ENCODE assay signal across 9 cellular contexts in the genomic region with DNA sequence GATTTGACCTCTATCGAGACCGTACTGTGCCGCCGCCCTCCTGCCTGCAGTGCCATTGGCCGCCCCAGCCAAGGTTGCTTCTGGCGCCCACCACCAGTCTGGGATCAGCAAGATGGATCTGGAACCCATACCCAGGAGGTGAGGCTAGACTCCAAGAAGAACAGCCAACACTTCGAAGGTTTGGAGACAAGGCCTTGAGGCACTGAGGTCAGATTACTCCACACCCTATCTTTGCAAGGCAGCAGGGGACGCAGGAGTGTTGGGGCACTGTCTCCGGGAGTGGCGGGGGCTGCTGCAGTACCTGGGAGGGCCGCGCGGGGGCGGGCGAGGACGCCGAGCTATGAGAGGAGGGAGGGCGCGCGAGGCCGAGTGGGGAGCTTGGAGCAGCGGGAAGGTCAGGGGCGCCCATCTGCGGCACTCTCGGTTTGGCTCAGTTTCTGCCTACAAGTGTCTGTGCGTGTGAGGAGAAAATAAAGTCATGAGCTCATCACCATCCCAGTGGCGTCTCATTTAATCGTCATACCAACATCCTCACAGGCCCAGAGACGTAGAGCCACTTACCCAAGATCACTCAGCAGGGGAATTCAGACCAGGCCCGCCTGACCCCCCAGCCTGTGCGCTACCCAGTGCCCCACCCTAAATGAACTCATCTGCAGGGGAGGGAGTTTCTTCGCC. TPM values are rescaled to one million over a fixed set of nuclear protein-coding genes. Genes with fewer than 3 reads are reported as not detected.
DNase-seq lines count a peak whose midpoint lies in the region; ATAC-seq and TF ChIP-seq lines count a peak whose summit lies in the region.
"Had no signal": no experiment of that assay in that cellular context is flagged by ENCODE, and none has a peak within 500 bp of the region (broad histone marks: within the 10 kb centered on the region; RNA-seq: fewer than 3 reads in every experiment).

No MANE protein-coding gene starts in this region.

- H3K4me3 ChIP-seq in OCI-LY7 (ENCODE audit: low read depth, low read length, poor library complexity, severe bottlenecking) (no peak overlapping the region), esophagus squamous epithelium (peak overlapping the region in 1 of 4 donors; percentile 30), neural cell (ENCODE audit: low read length) (no peak overlapping the region)
- H3K4me3 ChIP-seq: skin epidermis had no signal

- intact Hi-C loops in OCI-LY7 (cut with micrococcal nuclease; ENCODE audit: unreplicated experiment) (no loop called here), esophagus squamous epithelium (cut with DNase I) (no loop called here)

- H3K27me3 ChIP-seq in esophagus squamous epithelium (peaks cover 0 to 6% (median 0%) of the 10 kb centered on the region in 4 donors), neural cell (ENCODE audit: insufficient read depth, low read depth, low read length) (no peaks in the 10 kb centered on the region)

- H3K9me2 ChIP-seq in OCI-LY7 (ENCODE audit: insufficient read depth, low read length) (no peaks in the 10 kb centered on the region), neural cell (ENCODE audit: insufficient read depth, low read length) (no peaks in the 10 kb centered on the region)

- H3K9ac ChIP-seq in neural cell (ENCODE audit: low read length) = no peak overlapping the region

- no peak for TF ChIP-seq EP300 in neural cell (conservative IDR thresholded peaks at IDR 0.05; ENCODE audit: poor library complexity, severe bottlenecking)

- BruUV-seq in OCI-LY7 (replicated peaks; lab: Mats Ljungman, UMichigan) = no TSS peak

- POLR2A ChIA-PET in OCI-LY7 (lab: Charles Lee) = interaction anchor here (1.4 to 1.5 kb wide), 2 partner anchors 25 to 27 kb away, joined by 3 to 4 read pairs; no protein-coding TSS in a partner anchor

- H3K36me3 ChIP-seq in OCI-LY7 (ENCODE audit: insufficient read depth, low read length) (no peaks in the 10 kb centered on the region), esophagus squamous epithelium (no peaks in the 10 kb centered on the region), neural cell (ENCODE audit: insufficient read depth, low read length) (no peaks in the 10 kb centered on the region)

- no peak overlapping the region for H3K27ac ChIP-seq in OCI-LY7 (ENCODE audit: low read depth, low read length, poor library complexity, severe bottlenecking)
- no peak overlapping the region for H3K27ac ChIP-seq in esophagus squamous epithelium
- H3K27ac ChIP-seq in neural cell (ENCODE audit: low read length) = no peak overlapping the region
- H3K27ac ChIP-seq: skin epidermis had no signal

- H3F3A ChIP-seq in neural cell (ENCODE audit: insufficient read depth, low read length, poor library complexity, severe bottlenecking) = no peaks in the 10 kb centered on the region

- no peak for TF ChIP-seq POLR2A in esophagus squamous epithelium (IDR thresholded peaks at IDR 0.05)

- peak; percentile 88 for TF ChIP-seq CTCF in OCI-LY7 (conservative IDR thresholded peaks at IDR 0.05; ENCODE audit: low read length)
- peak; percentile 60 to 96 (median 84) for TF ChIP-seq CTCF in esophagus squamous epithelium (IDR thresholded peaks at IDR 0.05)
- peak; percentile 73 for TF ChIP-seq CTCF in neural cell (IDR thresholded peaks at IDR 0.05; ENCODE audit: poor library complexity, severe bottlenecking)

- CTCF ChIA-PET in OCI-LY7 (lab: Charles Lee; ENCODE audit: unreplicated experiment) = interaction anchor here (0.7 to 1.0 kb wide), 2 partner anchors 10 to 15 kb away, joined by 3 to 4 read pairs; no protein-coding TSS in a partner anchor

- H3K79me2 ChIP-seq in OCI-LY7 (ENCODE audit: insufficient read depth, low read depth, low read length) (no peaks in the 10 kb centered on the region), neural cell (replicated peaks; ENCODE audit: insufficient read depth, low read length) (no peaks in the 10 kb centered on the region)

- DNase-seq in NCI-H526 (lab: John Stamatoyannopoulos, UW) = peak; percentile 48 to 82
- DNase-seq in NCI-H526 treated with DMSO at 0.1 percent for 48 hours (lab: John Stamatoyannopoulos, UW) = no peak
- peak; percentile 71 for DNase-seq in OCI-LY7 (ENCODE audit: low spot score)
- peak; percentile 70 for DNase-seq in activated T-cell treated with anti-CD3 and anti-CD28 coated beads for 4 hours
- no peak for DNase-seq in esophagus squamous epithelium (lab: John Stamatoyannopoulos, UW)
- peak; percentile 16 for DNase-seq in stromal cell of bone marrow (ENCODE audit: low read depth)

- H4K20me1 ChIP-seq in OCI-LY7 (ENCODE audit: insufficient read depth, low read length) (no peaks in the 10 kb centered on the region), neural cell (ENCODE audit: insufficient read depth) (no peaks in the 10 kb centered on the region)

- peak overlapping the region; percentile 13; the same call in 1 of the 2 replicates for H3K4me2 ChIP-seq in OCI-LY7 (ENCODE audit: low read length)
- H3K4me2 ChIP-seq in neural cell (ENCODE audit: low read length) = no peak overlapping the region

- H3K9me3 ChIP-seq in OCI-LY7 (ENCODE audit: low read length) (no peaks in the 10 kb centered on the region), esophagus squamous epithelium (no peaks in the 10 kb centered on the region), neural cell (ENCODE audit: low read length) (no peaks in the 10 kb centered on the region)

- peak; percentile 66 for ATAC-seq in HG03280 (IDR thresholded peaks at IDR 0.05; ENCODE audit: unreplicated experiment)

- TF ChIP-seq RAD21 in neural cell (conservative IDR thresholded peaks at IDR 0.05) = peak; percentile 33

- H3K4me1 ChIP-seq in OCI-LY7 (ENCODE audit: insufficient read depth, low read length, poor library complexity, severe bottlenecking) (no peaks in the 10 kb centered on the region), esophagus squamous epithelium (peaks cover 0 to 8% (median 0%) of the 10 kb centered on the region in 3 donors)

- 13 to 18% methylated on average over 14 to 16 of the region's 32 CpGs for WGBS in esophagus squamous epithelium, 2 donors

- H2AFZ ChIP-seq in OCI-LY7 (ENCODE audit: low read length) (no peak overlapping the region), neural cell (ENCODE audit: low read depth, low read length) (no peak overlapping the region)

TF ChIP-seq in neural cell, 6 proteins besides CTCF, POLR2A, EP300 and RAD21:
- TF ChIP-seq SMC3 (conservative IDR thresholded peaks at IDR 0.05; ENCODE audit: poor library complexity) (peak; percentile 57), POLR2AphosphoS5 (IDR thresholded peaks at IDR 0.05) (no peak)

RNA-seq across cellular contexts. Expression of a gene that starts 20.5 kb away (rescaled TPM):
- total RNA-seq in OCI-LY7 (2014; rRNA removed; shearing (Covaris generic)) = 0.08 and 0.13 TPM in 2 replicates
- total RNA-seq in OCI-LY7 (2022) (0.11 and 0.15 TPM in 2 replicates), esophagus squamous epithelium (not detected)
- 33.4 and 38.6 TPM in 2 replicates for polyA plus RNA-seq in neural cell
- polyA minus RNA-seq in neural cell = 47.7 and 49.2 TPM in 2 replicates

Comparison
In these comparisons a context has a peak if more than half of its experiments do, and no peak if none do; other contexts are left out.
1. DNase-seq: peak in NCI-H526 (2 of 2), OCI-LY7 (single experiment), activated T-cell treated with anti-CD3 and anti-CD28 coated beads for 4 hours (single experiment) and stromal cell of bone marrow (single experiment); none in NCI-H526 treated with DMSO at 0.1 percent for 48 hours (single experiment) and esophagus squamous epithelium (single experiment).
2. Peak in every context shown above with its lines, with median percentiles within 50 percentile points of each other: CTCF ChIP-seq.